12 cellular contexts compared by ENCODE assay signal in genomic region chr1:229370601-229371021, GRCh38. TPM values are rescaled to one million over a fixed set of nuclear protein-coding genes. Genes with fewer than 3 reads are reported as not detected.
DNase-seq lines count a peak whose midpoint lies in the region; ATAC-seq and TF ChIP-seq lines count a peak whose summit lies in the region.
"Had no signal": no experiment of that assay in that cellular context is flagged by ENCODE, and none has a peak within 500 bp of the region (broad histone marks: within the 10 kb centered on the region; RNA-seq: fewer than 3 reads in every experiment).

No MANE protein-coding gene starts in this region.

- H3K27me3 Mint-ChIP-seq in Caco-2 (ENCODE audit: insufficient read depth, unreplicated experiment), result peaks cover 9% of the 10 kb centered on the region
- H3K27me3 Mint-ChIP-seq in activated T-helper 2 cell treated with anti-CD3 and anti-CD28 coated beads, Interferon-gamma antibody, Interleukin-2, Interleukin-4, amounts not matched to agents 10 μg/mL and 5 μg/mL and 100 μg/mL, durations not matched to agents 14 hours and 24 hours and 36 hours (ENCODE audit: low read depth), result peaks cover 38% of the 10 kb centered on the region

- no peaks in the 10 kb centered on the region for H3K4me1 ChIP-seq in Caco-2
- H3K4me1 ChIP-seq: lower lobe of right lung had no signal

- no TSS peak for BruUV-seq in Caco-2 (replicated peaks; lab: Mats Ljungman, UMichigan)

- POLR2A ChIA-PET in Caco-2 (lab: Charles Lee), result no interaction called here

- no peaks in the 10 kb centered on the region for H3K4me1 Mint-ChIP-seq in Caco-2 (ENCODE audit: low read depth, unreplicated experiment)
- peaks cover 1% of the 10 kb centered on the region for H3K4me1 Mint-ChIP-seq in activated T-helper 2 cell treated with anti-CD3 and anti-CD28 coated beads, Interferon-gamma antibody, Interleukin-2, Interleukin-4, amounts not matched to agents 10 μg/mL and 5 μg/mL and 100 μg/mL, durations not matched to agents 14 hours and 24 hours and 36 hours (ENCODE audit: low read depth)
- H3K4me1 Mint-ChIP-seq: activated CD4-positive, alpha-beta memory T cell treated with anti-CD3 and anti-CD28 coated beads, Interleukin-2, amount 10 ng/mL, durations not matched to agents 7 days and 5 days had no signal

- no peak overlapping the region for H3K4me3 Mint-ChIP-seq in Caco-2 (ENCODE audit: unreplicated experiment)
- no peak overlapping the region for H3K4me3 Mint-ChIP-seq in activated T-helper 2 cell treated with anti-CD3 and anti-CD28 coated beads, Interferon-gamma antibody, Interleukin-2, Interleukin-4, amounts not matched to agents 10 μg/mL and 5 μg/mL and 100 μg/mL, durations not matched to agents 14 hours and 24 hours and 36 hours (ENCODE audit: low read depth)
- H3K4me3 Mint-ChIP-seq: activated CD4-positive, alpha-beta memory T cell treated with anti-CD3 and anti-CD28 coated beads, Interleukin-2, amount 10 ng/mL, durations not matched to agents 7 days and 5 days; CD8-positive, alpha-beta memory T cell had no signal

- intact Hi-C loops in left cardiac atrium (cut with DNase I), result loop anchor here in 1 of 2 donors (5.0 kb wide), 1 partner anchor 112 kb away; no protein-coding TSS in a partner anchor
- intact Hi-C loops in Caco-2 (cut with micrococcal nuclease; ENCODE audit: unreplicated experiment), result no loop called here
- intact Hi-C loops in activated T-helper 2 cell treated with anti-CD3 and anti-CD28 coated beads, Interferon-gamma antibody, Interleukin-2, Interleukin-4, amounts not matched to agents 10 μg/mL and 5 μg/mL and 100 μg/mL, durations not matched to agents 14 hours and 24 hours and 36 hours (cut with micrococcal nuclease), result no loop called here

- H3K27ac Mint-ChIP-seq in Caco-2 (ENCODE audit: unreplicated experiment), result no peak overlapping the region
- H3K27ac Mint-ChIP-seq in activated T-helper 2 cell treated with anti-CD3 and anti-CD28 coated beads, Interferon-gamma antibody, Interleukin-2, Interleukin-4, amounts not matched to agents 10 μg/mL and 5 μg/mL and 100 μg/mL, durations not matched to agents 14 hours and 24 hours and 36 hours, result no peak overlapping the region
- H3K27ac Mint-ChIP-seq: activated CD4-positive, alpha-beta memory T cell treated with anti-CD3 and anti-CD28 coated beads, Interleukin-2, amount 10 ng/mL, durations not matched to agents 7 days and 5 days; CD8-positive, alpha-beta memory T cell had no signal

- H3K4me3 ChIP-seq in Caco-2 (ENCODE audit: low read depth, low read length), result no peak overlapping the region
- H3K4me3 ChIP-seq: lower lobe of right lung had no signal

- peak; percentile 37 for ATAC-seq in HG02981 (IDR thresholded peaks at IDR 0.05; ENCODE audit: unreplicated experiment)
- peak; percentile 89 to 95 for ATAC-seq in left cardiac atrium
- ATAC-seq in HG03280 (IDR thresholded peaks at IDR 0.05; ENCODE audit: unreplicated experiment), result no peak
- ATAC-seq: lower lobe of right lung, sciatic nerve had no signal

- H3K36me3 Mint-ChIP-seq in Caco-2 (ENCODE audit: insufficient read depth, unreplicated experiment), result peaks cover 1% of the 10 kb centered on the region
- H3K36me3 Mint-ChIP-seq in activated T-helper 2 cell treated with anti-CD3 and anti-CD28 coated beads, Interferon-gamma antibody, Interleukin-2, Interleukin-4, amounts not matched to agents 10 μg/mL and 5 μg/mL and 100 μg/mL, durations not matched to agents 14 hours and 24 hours and 36 hours (ENCODE audit: low read depth), result no peaks in the 10 kb centered on the region
- H3K36me3 Mint-ChIP-seq: CD8-positive, alpha-beta memory T cell had no signal

- no peaks in the 10 kb centered on the region; the same call in 1 of the 2 replicates for H3K27me3 ChIP-seq in Caco-2 (replicated peaks; ENCODE audit: control insufficient read depth, insufficient read depth, low read length)

- TF ChIP-seq CTCF in Caco-2 (IDR thresholded peaks at IDR 0.05; ENCODE audit: insufficient read depth in 1 of 2, low read depth in 1 of 2, low read length in 1 of 2, severe bottlenecking in 1 of 2, unreplicated experiment in 1 of 2), result no peak

- CTCF ChIA-PET in Caco-2 (lab: Charles Lee), result no interaction called here

- DNase-seq in COR-L47 (lab: John Stamatoyannopoulos, UW) (peak; percentile 80), NCI-H345 treated with DMSO at 0.1 percent for 48 hours (lab: John Stamatoyannopoulos, UW; ENCODE audit: unreplicated experiment) (peak; percentile 47), left cardiac atrium (peak; percentile 82), Caco-2 (no peak), NCI-H526 (lab: John Stamatoyannopoulos, UW) (no peak)
- no peak for DNase-seq in activated T-helper 2 cell treated with anti-CD3 and anti-CD28 coated beads, Interferon-gamma antibody, Interleukin-2, Interleukin-4, amounts not matched to agents 10 μg/mL and 5 μg/mL and 100 μg/mL, durations not matched to agents 14 hours and 24 hours and 36 hours (ENCODE audit: low spot score)
- DNase-seq: activated CD4-positive, alpha-beta memory T cell treated with anti-CD3 and anti-CD28 coated beads, Interleukin-2, amount 10 ng/mL, durations not matched to agents 7 days and 5 days; CD8-positive, alpha-beta memory T cell; lower lobe of right lung had no signal

- H3K36me3 ChIP-seq in Caco-2 (ENCODE audit: control insufficient read depth, insufficient read depth, low read length), result no peaks in the 10 kb centered on the region
- H3K36me3 ChIP-seq: lower lobe of right lung had no signal

- H3K9me3 Mint-ChIP-seq in Caco-2 (ENCODE audit: unreplicated experiment), result no peaks in the 10 kb centered on the region
- H3K9me3 Mint-ChIP-seq in activated T-helper 2 cell treated with anti-CD3 and anti-CD28 coated beads, Interferon-gamma antibody, Interleukin-2, Interleukin-4, amounts not matched to agents 10 μg/mL and 5 μg/mL and 100 μg/mL, durations not matched to agents 14 hours and 24 hours and 36 hours, result no peaks in the 10 kb centered on the region
- H3K9me3 Mint-ChIP-seq: activated CD4-positive, alpha-beta memory T cell treated with anti-CD3 and anti-CD28 coated beads, Interleukin-2, amount 10 ng/mL, durations not matched to agents 7 days and 5 days had no signal

- no peaks in the 10 kb centered on the region for H3K9me3 ChIP-seq in Caco-2
- H3K9me3 ChIP-seq: lower lobe of right lung had no signal

RNA-seq across cellular contexts. Expression of gene CCSAP, which starts 27.8 kb away (rescaled TPM):
- total RNA-seq in left cardiac atrium (1 to 10 TPM; 2.6 to 3.7 TPM), Caco-2 (2022) (11.3 and 11.5 TPM in 2 replicates)
- 12.3 and 13.1 TPM in 2 replicates for total RNA-seq in activated T-helper 2 cell treated with anti-CD3 and anti-CD28 coated beads, Interferon-gamma antibody, Interleukin-2, Interleukin-4, amounts not matched to agents 10 μg/mL and 5 μg/mL and 100 μg/mL, durations not matched to agents 14 hours and 24 hours and 36 hours

Comparison
In these comparisons a context has a peak if more than half of its experiments do, and no peak if none do; other contexts are left out.
1. DNase-seq: peak in COR-L47 (single experiment), NCI-H345 treated with DMSO at 0.1 percent for 48 hours (single experiment) and left cardiac atrium (single experiment); none in Caco-2 (0 of 2), activated T-helper 2 cell treated with anti-CD3 and anti-CD28 coated beads, Interferon-gamma antibody, Interleukin-2, Interleukin-4, amounts not matched to agents 10 μg/mL and 5 μg/mL and 100 μg/mL, durations not matched to agents 14 hours and 24 hours and 36 hours (single experiment) and NCI-H526 (0 of 2).